ENCODE assay signal across 1 cellular context in the genomic region with DNA sequence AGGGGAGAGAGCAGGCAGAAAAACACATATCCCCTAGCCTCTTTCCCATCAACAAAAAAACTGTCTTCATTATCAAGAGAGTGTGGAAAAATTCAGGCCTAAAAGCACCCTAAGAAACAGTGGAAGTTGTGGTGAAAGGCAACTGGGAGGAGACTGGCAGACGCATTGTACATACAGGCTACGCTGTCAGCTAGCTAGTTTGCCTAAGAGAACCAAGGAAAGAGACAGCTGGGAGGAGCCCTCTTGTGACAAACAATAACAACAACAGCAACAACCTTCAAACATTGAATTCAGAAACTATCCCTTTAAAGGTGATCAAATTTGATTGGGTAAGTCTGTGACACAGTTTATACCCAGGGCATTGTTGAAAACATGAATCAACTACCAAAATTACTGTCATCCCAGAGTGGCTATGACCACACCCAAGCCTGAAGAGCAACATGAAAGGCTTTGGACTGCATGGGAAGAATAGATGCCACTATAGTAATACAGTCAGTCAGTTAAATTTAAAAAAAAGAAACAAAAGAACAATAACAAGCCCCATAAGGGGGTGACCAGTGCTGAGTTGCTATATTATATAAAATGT.
TF ChIP-seq lines count a peak whose summit lies in the region.

No MANE protein-coding gene starts in this region.

TF ChIP-seq in WTC11, 78 proteins besides CTCF, POLR2A, EP300 and RAD21 (continued from another document):
- TF ChIP-seq PRDM15 (CRISPR knock-in tag; IDR thresholded peaks at IDR 0.05): no peak
